Comparison of ENCODE assay signal across 1 cellular context in the genomic region with DNA sequence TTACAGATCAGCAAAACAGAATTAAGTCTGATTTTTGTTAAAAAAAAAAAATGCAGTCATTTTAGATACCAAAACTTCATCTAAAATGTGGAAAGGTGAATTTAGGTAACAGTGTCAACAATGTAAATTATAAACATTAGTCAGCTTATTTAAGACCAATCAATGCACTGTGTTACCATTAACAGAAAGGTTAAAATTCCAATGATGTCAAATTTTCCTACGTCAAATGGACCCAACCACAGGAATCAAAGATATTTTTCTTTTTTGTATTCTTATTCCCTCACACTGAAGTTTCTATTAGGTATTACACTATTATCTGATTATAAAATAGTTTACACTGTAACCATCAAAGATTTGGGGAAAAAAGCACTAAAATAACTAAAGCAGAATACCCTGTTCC.
TF ChIP-seq lines count a peak whose summit lies in the region.

No MANE protein-coding gene starts in this region.

TF ChIP-seq in A549, 52 proteins besides CTCF, POLR2A, EP300 and RAD21:
- TF ChIP-seq CEBPB (IDR thresholded peaks at IDR 0.05) (no peak), MAFK (IDR thresholded peaks at IDR 0.05; ENCODE audit: partially characterized antibody) (peak; percentile 16)
